20 cellular contexts compared by ENCODE assay signal in genomic region chr9:27392451-27392850, GRCh38.
A peak's percentile ranks its signal among the peaks of the same experiment; 100 is the strongest.
DNase-seq lines count a peak whose midpoint lies in the region; ATAC-seq, FAIRE-seq and TF ChIP-seq lines count a peak whose summit lies in the region.
"Had no signal": no experiment of that assay in that cellular context is flagged by ENCODE, and none has a peak within 500 bp of the region (broad histone marks: within the 10 kb centered on the region; RNA-seq: fewer than 3 reads in every experiment).

No MANE protein-coding gene starts in this region.

- H3K4me1 ChIP-seq in A549: peaks cover 20% of the 10 kb centered on the region; the same call in 2 of the 3 replicates
- peaks cover 49% of the 10 kb centered on the region for H3K4me1 ChIP-seq in neural progenitor cell

- H3K27ac Mint-ChIP-seq in activated B cell treated with CpG ODN at 0.5 μM for 24 hours (peak overlapping the region; percentile 80), memory B cell (peak overlapping the region; percentile 71), neural progenitor cell (no peak overlapping the region)
- H3K27ac Mint-ChIP-seq: CD4-positive, alpha-beta memory T cell; H9 had no signal

- CTCF ChIA-PET in A549 (lab: Yijun Ruan, JAX): interaction anchor here (0.5 to 1.4 kb wide), 4 partner anchors 9 to 440 kb away, joined by 3 to 4 read pairs (median 4); no protein-coding TSS in a partner anchor
- CTCF ChIA-PET in activated B cell treated with CpG ODN at 0.5 μM for 24 hours (lab: Charles Lee): interaction anchor here (2.9 to 3.0 kb wide), 2 partner anchors 59 to 138 kb away, joined by 11 to 14 read pairs; partner anchors contain the start of gene MOB3B

- peaks cover 28% of the 10 kb centered on the region for H4K20me1 ChIP-seq in neural progenitor cell (ENCODE audit: low read depth)

- H2AFZ ChIP-seq in neural progenitor cell (replicated peaks): no peak overlapping the region

- 78% methylated on average over 4 of the region's 4 CpGs for WGBS in A549 (ENCODE audit: missing lambda C conversion rate)

- no peak for TF ChIP-seq POLR2A in A549 (IDR thresholded peaks at IDR 0.05; ENCODE audit: low read length)

- DNase-seq in A549 (ENCODE audit: low read depth in 1 of 2, low spot score in 1 of 2) (no peak), activated B cell treated with CpG ODN at 0.5 μM for 24 hours (no peak), memory B cell (ENCODE audit: low spot score in 2 of 2) (no peak), neural progenitor cell (ENCODE audit: low spot score) (no peak), caudate nucleus (lab: John Stamatoyannopoulos, UW) (no peak), middle frontal gyrus (ENCODE audit: extremely low spot score, low spot score) (no peak)
- DNase-seq: AML-193; CD4-positive, alpha-beta memory T cell; DMS153; DMS79 treated with DMSO at 0.1 percent for 48 hours; GDM1; GOT3; H9 had no signal

- TF ChIP-seq RAD21 in A549 (conservative IDR thresholded peaks at IDR 0.05 in 1 of 2, IDR thresholded peaks at IDR 0.05 in 1 of 2): no peak

- POLR2A ChIA-PET in A549 (lab: Yijun Ruan, JAX) (no interaction called here), activated B cell treated with CpG ODN at 0.5 μM for 24 hours (lab: Charles Lee) (interaction anchor here (2.3 kb wide), 1 partner anchor 91 kb away, joined by 5 read pairs; no protein-coding TSS in a partner anchor)

- H3F3A ChIP-seq in neural progenitor cell (ENCODE audit: low read depth): peaks cover 33% of the 10 kb centered on the region

- no peak overlapping the region for H3K27ac ChIP-seq in A549
- H3K27ac ChIP-seq in neural progenitor cell: no peak overlapping the region
- no peak overlapping the region for H3K27ac ChIP-seq in caudate nucleus (ENCODE audit: low read depth, low read length)
- H3K27ac ChIP-seq: 22Rv1, C4-2B had no signal

- peak; percentile 32 for FAIRE-seq in A549 (lab: Jason Lieb, UNC)
- FAIRE-seq: D721Med, GM12892, GM19239 had no signal

- H3K9me3 Mint-ChIP-seq in activated B cell treated with CpG ODN at 0.5 μM for 24 hours (no peaks in the 10 kb centered on the region), memory B cell (no peaks in the 10 kb centered on the region), neural progenitor cell (no peaks in the 10 kb centered on the region)
- H3K9me3 Mint-ChIP-seq: CD4-positive, alpha-beta memory T cell; H9 had no signal

- no peaks in the 10 kb centered on the region for H3K9me3 ChIP-seq in A549
- no peaks in the 10 kb centered on the region for H3K9me3 ChIP-seq in neural progenitor cell (ENCODE audit: low read depth)

- no peaks in the 10 kb centered on the region for H3K36me3 ChIP-seq in neural progenitor cell

- no peak overlapping the region for H3K9ac ChIP-seq in neural progenitor cell

- intact Hi-C loops in activated B cell treated with CpG ODN at 0.5 μM for 24 hours (cut with micrococcal nuclease): loop anchor here (2.0 kb wide), 2 partner anchors 14 to 136 kb away; partner anchors contain the start of gene MOB3B

- H3K4me3 Mint-ChIP-seq in activated B cell treated with CpG ODN at 0.5 μM for 24 hours (no peak overlapping the region), memory B cell (no peak overlapping the region), neural progenitor cell (no peak overlapping the region)
- H3K4me3 Mint-ChIP-seq: CD4-positive, alpha-beta memory T cell; H9 had no signal

- TF ChIP-seq EP300 in A549 (IDR thresholded peaks at IDR 0.05): no peak

- peaks cover 69% of the 10 kb centered on the region for H3K4me1 Mint-ChIP-seq in activated B cell treated with CpG ODN at 0.5 μM for 24 hours
- peaks cover 43% of the 10 kb centered on the region for H3K4me1 Mint-ChIP-seq in memory B cell
- peaks cover 37% of the 10 kb centered on the region for H3K4me1 Mint-ChIP-seq in neural progenitor cell
- H3K4me1 Mint-ChIP-seq: CD4-positive, alpha-beta memory T cell had no signal

- no peaks in the 10 kb centered on the region for H3K27me3 Mint-ChIP-seq in activated B cell treated with CpG ODN at 0.5 μM for 24 hours
- no peaks in the 10 kb centered on the region for H3K27me3 Mint-ChIP-seq in memory B cell
- no peaks in the 10 kb centered on the region for H3K27me3 Mint-ChIP-seq in neural progenitor cell (ENCODE audit: insufficient read depth, low read depth)

- H3K36me3 Mint-ChIP-seq in activated B cell treated with CpG ODN at 0.5 μM for 24 hours (ENCODE audit: low read depth) (peaks cover 3% of the 10 kb centered on the region), memory B cell (no peaks in the 10 kb centered on the region), neural progenitor cell (no peaks in the 10 kb centered on the region)
- H3K36me3 Mint-ChIP-seq: CD4-positive, alpha-beta memory T cell had no signal

- no peak overlapping the region for H3K4me3 ChIP-seq in A549
- no peak overlapping the region for H3K4me3 ChIP-seq in neural progenitor cell

- no peak overlapping the region for H3K4me2 ChIP-seq in A549
- peak overlapping the region; percentile 23 for H3K4me2 ChIP-seq in neural progenitor cell

- H3K27me3 ChIP-seq in neural progenitor cell: no peaks in the 10 kb centered on the region

- no peak for ATAC-seq in A549
- ATAC-seq in activated B cell treated with CpG ODN at 0.5 μM for 24 hours (ENCODE audit: low read depth): no peak
- no peak for ATAC-seq in memory B cell (ENCODE audit: low read depth)
- no peak for ATAC-seq in GM19023 (IDR thresholded peaks at IDR 0.05; ENCODE audit: unreplicated experiment)
- no peak for ATAC-seq in HG02884 (IDR thresholded peaks at IDR 0.05; ENCODE audit: unreplicated experiment)

- TF ChIP-seq CTCF in A549 (IDR thresholded peaks at IDR 0.05) (no peak), activated B cell treated with CpG ODN at 0.5 μM for 24 hours (IDR thresholded peaks at IDR 0.05) (no peak), neural progenitor cell (IDR thresholded peaks at IDR 0.05) (no peak)

- peaks cover 35% of the 10 kb centered on the region for H3K79me2 ChIP-seq in neural progenitor cell (ENCODE audit: low read depth)

TF ChIP-seq in A549, 52 proteins besides CTCF, POLR2A, EP300 and RAD21:
- TF ChIP-seq NR3C1 (IDR thresholded peaks at IDR 0.05) (no peak), CHD2 (IDR thresholded peaks at IDR 0.05; ENCODE audit: low read length, partially characterized antibody) (no peak), NPAS2 (CRISPR knock-in tag; IDR thresholded peaks at IDR 0.05; ENCODE audit: borderline replicate concordance) (no peak), ELK1 (IDR thresholded peaks at IDR 0.05; ENCODE audit: low read depth, low read length) (no peak), CHD4 (IDR thresholded peaks at IDR 0.05; ENCODE audit: borderline replicate concordance) (no peak), HDAC2 (IDR thresholded peaks at IDR 0.05) (no peak), NFE2L2 (conservative IDR thresholded peaks at IDR 0.05; ENCODE audit: low read length) (no peak), POLR2AphosphoS2 (conservative IDR thresholded peaks at IDR 0.05; ENCODE audit: low read length) (no peak), SMC3 (IDR thresholded peaks at IDR 0.05) (no peak), CBX2 (IDR thresholded peaks at IDR 0.05; ENCODE audit: borderline replicate concordance, low read depth) (no peak), ZNF302 (CRISPR knock-in tag; IDR thresholded peaks at IDR 0.05) (no peak)
- TF ChIP-seq, protein P1, sequence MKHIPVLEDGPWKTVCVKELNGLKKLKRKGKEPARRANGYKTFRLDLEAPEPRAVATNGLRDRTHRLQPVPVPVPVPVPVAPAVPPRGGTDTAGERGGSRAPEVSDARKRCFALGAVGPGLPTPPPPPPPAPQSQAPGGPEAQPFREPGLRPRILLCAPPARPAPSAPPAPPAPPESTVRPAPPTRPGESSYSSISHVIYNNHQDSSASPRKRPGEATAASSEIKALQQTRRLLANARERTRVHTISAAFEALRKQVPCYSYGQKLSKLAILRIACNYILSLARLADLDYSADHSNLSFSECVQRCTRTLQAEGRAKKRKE (CRISPR knock-in tag; IDR thresholded peaks at IDR 0.05; ENCODE audit: low read depth): no peak
- TF ChIP-seq, protein P2, sequence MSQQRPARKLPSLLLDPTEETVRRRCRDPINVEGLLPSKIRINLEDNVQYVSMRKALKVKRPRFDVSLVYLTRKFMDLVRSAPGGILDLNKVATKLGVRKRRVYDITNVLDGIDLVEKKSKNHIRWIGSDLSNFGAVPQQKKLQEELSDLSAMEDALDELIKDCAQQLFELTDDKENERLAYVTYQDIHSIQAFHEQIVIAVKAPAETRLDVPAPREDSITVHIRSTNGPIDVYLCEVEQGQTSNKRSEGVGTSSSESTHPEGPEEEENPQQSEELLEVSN (IDR thresholded peaks at IDR 0.05; ENCODE audit: borderline replicate concordance, low read depth): no peak
